ENCODE assay signal across 8 cellular contexts in genomic region chr19:53538378-53539109, GRCh38. TPM values are rescaled to one million over a fixed set of nuclear protein-coding genes. Genes with fewer than 3 reads are reported as not detected.
A peak's percentile ranks its signal among the peaks of the same experiment; 100 is the strongest.
DNase-seq lines count a peak whose midpoint lies in the region; ATAC-seq, FAIRE-seq and TF ChIP-seq lines count a peak whose summit lies in the region.

No MANE protein-coding gene starts in this region.

- no peaks in the 10 kb centered on the region for H3K36me3 ChIP-seq in ovary

- peak; percentile 15 for DNase-seq in stimulated activated CD4-positive, alpha-beta T cell treated with anti-CD3 and anti-CD28 coated beads, Interleukin-4, amount 100 ng/mL, for 24 hours
- no peak for DNase-seq in stimulated activated CD4-positive, alpha-beta T cell treated with anti-CD3 and anti-CD28 coated beads, Interleukin-1b, Interleukin-23, amount 100 ng/mL, for 48 hours
- DNase-seq in fibroblast of mammary gland (ENCODE audit: low read depth): no peak
- DNase-seq in ovary: no peak
- DNase-seq in NCI-H2171 treated with DMSO at 0.1 percent for 48 hours (lab: John Stamatoyannopoulos, UW): no peak
- DNase-seq in urothelium cell line (ENCODE audit: low spot score): no peak
- DNase-seq in ACHN: no peak

- intact Hi-C loops in ovary (cut with DNase I): no loop called here

- in situ Hi-C loops in ACHN (cut with HindIII; ENCODE audit: low pct_ligation_motif_present, low pct_unique_long_range_greater_than_20kb, low sequenced_read_pairs): no loop called here

- peaks cover 2% of the 10 kb centered on the region for H3K4me1 ChIP-seq in ovary (ENCODE audit: insufficient read depth)

- no peaks in the 10 kb centered on the region for H3K9me3 ChIP-seq in ovary

- peak overlapping the region; percentile 72 to 73 for H3K27ac ChIP-seq in ovary

- H3K27me3 ChIP-seq in ovary: no peaks in the 10 kb centered on the region

- peak overlapping the region; percentile 65 for H3K4me3 ChIP-seq in fibroblast of mammary gland (ENCODE audit: control insufficient read depth, low read depth, low read length)
- H3K4me3 ChIP-seq in ovary: peak overlapping the region; percentile 71

- peak; percentile 47 for ATAC-seq in SK-N-SH treated with all-trans-retinoic acid at 6 μM for 48 hours

- no peak for TF ChIP-seq POLR2A in ovary (IDR thresholded peaks at IDR 0.05)

- no peak for TF ChIP-seq CTCF in fibroblast of mammary gland (conservative IDR thresholded peaks at IDR 0.05; ENCODE audit: control insufficient read depth, insufficient read depth, low read depth, low read length)
- no peak for TF ChIP-seq CTCF in ovary (IDR thresholded peaks at IDR 0.05)

- WGBS in ovary, 3 donors: 53 to 57% (median 56%) methylated on average over 35 to 36 of the region's 36 CpGs

- no peak for TF ChIP-seq EP300 in ovary (IDR thresholded peaks at IDR 0.05)

- FAIRE-seq in urothelium cell line (lab: Jason Lieb, UNC): no peak

TF ChIP-seq in SK-N-SH treated with all-trans-retinoic acid at 6 μM for 48 hours, 23 proteins besides CTCF, POLR2A, EP300 and RAD21:
- TF ChIP-seq ZNF565 (CRISPR knock-in tag; conservative IDR thresholded peaks at IDR 0.05; ENCODE audit: low read depth) (no peak), TSHZ2 (CRISPR knock-in tag; IDR thresholded peaks at IDR 0.05) (no peak), ZNF70 (CRISPR knock-in tag; IDR thresholded peaks at IDR 0.05) (no peak), ZFP3 (CRISPR knock-in tag; IDR thresholded peaks at IDR 0.05) (no peak), BACH2 (CRISPR knock-in tag; IDR thresholded peaks at IDR 0.05; ENCODE audit: borderline replicate concordance) (no peak), CSRNP3 (CRISPR knock-in tag; IDR thresholded peaks at IDR 0.05) (no peak), PPARA (CRISPR knock-in tag; IDR thresholded peaks at IDR 0.05; ENCODE audit: borderline replicate concordance) (no peak), RARB (CRISPR knock-in tag; IDR thresholded peaks at IDR 0.05) (no peak), CSDC2 (CRISPR knock-in tag; IDR thresholded peaks at IDR 0.05) (no peak), TOX (CRISPR knock-in tag; IDR thresholded peaks at IDR 0.05; ENCODE audit: borderline replicate concordance) (no peak)

RNA-seq across cellular contexts. Expression of gene ZNF331, which starts 0.6 kb away (rescaled TPM):
- 100 to 1,000 TPM in 5 of 7 donors, 10 to 100 TPM in 2; 52.0 to 365 (median 150) TPM for total RNA-seq in ovary
- 10 to 100 TPM; 23.7 to 24.6 TPM for polyA plus RNA-seq in ovary
